ENCODE assay signal across 21 cellular contexts in the genomic region with DNA sequence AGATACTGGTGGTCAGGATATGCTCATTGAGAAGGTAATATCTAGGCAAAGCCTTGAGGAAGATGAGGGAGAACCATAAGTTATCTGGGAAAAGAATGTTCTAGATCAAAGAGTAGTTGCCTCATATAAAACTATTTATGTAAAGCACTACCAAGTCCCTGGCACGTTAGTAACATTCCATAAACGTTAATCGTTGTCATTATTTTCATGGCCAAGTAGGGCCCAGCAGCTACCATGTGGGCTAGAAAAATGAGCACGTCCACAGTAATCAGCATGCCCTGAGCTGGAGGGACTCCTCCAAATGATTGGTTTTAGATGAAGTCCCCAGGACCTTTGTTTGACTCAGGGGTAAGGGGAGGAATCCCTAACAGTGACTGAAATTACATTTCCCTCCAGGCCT. TPM values are rescaled to one million over a fixed set of nuclear protein-coding genes. Genes with fewer than 3 reads are reported as not detected.
DNase-seq lines count a peak whose midpoint lies in the region; ATAC-seq and TF ChIP-seq lines count a peak whose summit lies in the region.
"Had no signal": no experiment of that assay in that cellular context is flagged by ENCODE, and none has a peak within 500 bp of the region (broad histone marks: within the 10 kb centered on the region; RNA-seq: fewer than 3 reads in every experiment).

No MANE protein-coding gene starts in this region.

- no peaks in the 10 kb centered on the region for H3K9me3 Mint-ChIP-seq in HFFc6
- H3K9me3 Mint-ChIP-seq: activated CD4-positive, alpha-beta memory T cell treated with anti-CD3 and anti-CD28 coated beads for 36 hours; activated naive CD8-positive, alpha-beta T cell treated with anti-CD3 and anti-CD28 coated beads, Interleukin-2, amount 10 ng/mL, durations not matched to agents 7 days and 5 days; activated T-helper 2 cell treated with anti-CD3 and anti-CD28 coated beads, Interferon-gamma antibody, Interleukin-2, Interleukin-4, amounts not matched to agents 10 μg/mL and 5 μg/mL and 100 μg/mL, durations not matched to agents 14 hours and 24 hours and 36 hours had no signal

- TF ChIP-seq CTCF in HFFc6 (IDR thresholded peaks at IDR 0.05), result no peak

- peaks cover 17% of the 10 kb centered on the region for H3K4me1 Mint-ChIP-seq in HFFc6 (ENCODE audit: low read depth)

- peaks cover 9% of the 10 kb centered on the region for H3K27me3 Mint-ChIP-seq in HFFc6 (ENCODE audit: insufficient read depth)

- no peaks in the 10 kb centered on the region for H3K36me3 Mint-ChIP-seq in HFFc6 (ENCODE audit: low read depth)
- H3K36me3 Mint-ChIP-seq: activated CD4-positive, alpha-beta memory T cell treated with anti-CD3 and anti-CD28 coated beads for 36 hours; activated naive CD8-positive, alpha-beta T cell treated with anti-CD3 and anti-CD28 coated beads, Interleukin-2, amount 10 ng/mL, durations not matched to agents 7 days and 5 days had no signal

- DNase-seq in AG08395 (ENCODE audit: low spot score) (peak; percentile 43), HFFc6 (peak; percentile 47), astrocyte of the hippocampus (ENCODE audit: low read depth, low spot score) (peak; percentile 32), fibroblast of peridontal ligament (ENCODE audit: extremely low read depth) (peak; percentile 5), activated gamma-delta T cell treated with Interleukin-2 at 50 U/mL for 16 hours (no peak), NCI-H2081 (lab: John Stamatoyannopoulos, UW) (no peak), glomerular visceral epithelial cell (ENCODE audit: extremely low spot score) (no peak)
- DNase-seq: activated CD4-positive, alpha-beta memory T cell treated with anti-CD3 and anti-CD28 coated beads for 36 hours; activated naive CD8-positive, alpha-beta T cell treated with anti-CD3 and anti-CD28 coated beads, Interleukin-2, amount 10 ng/mL, durations not matched to agents 7 days and 5 days; cortex of kidney; heart right ventricle; left colon; mesenchymal stem cell; NCI-H69; sigmoid colon; SJCRH30 had no signal

- ATAC-seq in GM19397 (IDR thresholded peaks at IDR 0.05; ENCODE audit: unreplicated experiment), result no peak
- ATAC-seq: A549; activated CD4-positive, CD25-positive, alpha-beta regulatory T cell treated with anti-CD3 and anti-CD28 coated beads, Interleukin-2, amount 50 U/mL, for 24 hours; heart right ventricle; K562; left colon had no signal

- no peak overlapping the region for H3K4me3 Mint-ChIP-seq in HFFc6
- H3K4me3 Mint-ChIP-seq: activated CD4-positive, alpha-beta memory T cell treated with anti-CD3 and anti-CD28 coated beads for 36 hours; activated naive CD8-positive, alpha-beta T cell treated with anti-CD3 and anti-CD28 coated beads, Interleukin-2, amount 10 ng/mL, durations not matched to agents 7 days and 5 days had no signal

- no peak overlapping the region; the same call in 1 of the 2 replicates for H3K27ac Mint-ChIP-seq in HFFc6
- H3K27ac Mint-ChIP-seq: activated CD4-positive, alpha-beta memory T cell treated with anti-CD3 and anti-CD28 coated beads for 36 hours; activated naive CD8-positive, alpha-beta T cell treated with anti-CD3 and anti-CD28 coated beads, Interleukin-2, amount 10 ng/mL, durations not matched to agents 7 days and 5 days; activated T-helper 2 cell treated with anti-CD3 and anti-CD28 coated beads, Interferon-gamma antibody, Interleukin-2, Interleukin-4, amounts not matched to agents 10 μg/mL and 5 μg/mL and 100 μg/mL, durations not matched to agents 14 hours and 24 hours and 36 hours had no signal

RNA-seq across cellular contexts. Expression of gene AFTPH, which starts 32.7 kb away (rescaled TPM):
- total RNA-seq in HFFc6 (2021; fragmentation: NEBNext Ultra II Directional; extraction: Animal tissue kit (Norgen Biotek cat#: 25700)), result 10 to 100 TPM; 17.2 to 25.3 (median 19.3) TPM

RNA-seq across cellular contexts. Expression of gene LGALSL, which starts 37.5 kb away (rescaled TPM):
- 1 to 10 TPM in 2 of 6 experiments, under 1 TPM in 4; 0.64 to 2.1 (median 0.82) TPM for total RNA-seq in HFFc6 (2021; fragmentation: NEBNext Ultra II Directional; extraction: Animal tissue kit (Norgen Biotek cat#: 25700))

Comparison
In these comparisons a context has a peak if more than half of its experiments do, and no peak if none do; other contexts are left out.
1. DNase-seq: peak in AG08395 (single experiment), HFFc6 (single experiment), astrocyte of the hippocampus (single experiment) and fibroblast of peridontal ligament (single experiment); none in activated gamma-delta T cell treated with Interleukin-2 at 50 U/mL for 16 hours (single experiment), NCI-H2081 (0 of 2) and glomerular visceral epithelial cell (single experiment).